Comparison of ENCODE assay signal across 19 cellular contexts in the genomic region with DNA sequence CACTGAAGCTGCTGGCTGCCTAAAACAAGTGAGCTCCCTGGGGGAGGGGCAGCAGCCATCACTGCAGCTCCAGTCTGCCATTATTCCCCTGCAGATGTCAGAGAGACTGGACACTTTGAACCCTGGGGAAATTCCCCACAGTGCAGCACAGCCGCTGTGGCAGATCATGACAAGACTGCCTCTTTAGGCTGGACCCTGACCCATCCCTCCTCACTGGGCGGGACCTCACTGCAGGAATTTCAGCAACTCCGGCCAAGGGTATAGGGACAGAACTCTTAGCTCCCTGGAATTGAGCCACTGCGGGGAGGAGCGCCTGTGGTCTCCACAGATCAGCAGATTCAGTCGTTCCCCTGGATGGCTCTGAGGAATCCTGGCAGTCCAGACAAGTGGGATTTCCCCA.
A peak's percentile ranks its signal among the peaks of the same experiment; 100 is the strongest.
DNase-seq lines count a peak whose midpoint lies in the region; ATAC-seq and TF ChIP-seq lines count a peak whose summit lies in the region.
"Had no signal": no experiment of that assay in that cellular context is flagged by ENCODE, and none has a peak within 500 bp of the region (broad histone marks: within the 10 kb centered on the region; RNA-seq: fewer than 3 reads in every experiment).

No MANE protein-coding gene starts in this region.

- WGBS in heart right ventricle, 2 donors, result 75 to 78% methylated on average over 6 of the region's 6 CpGs
- WGBS in endodermal cell (ENCODE audit: insufficient coverage in 1 of 2, insufficient read length in 1 of 2), 2 experiments, result 85 to 86% methylated on average over 5 to 6 of the region's 6 CpGs

- peaks cover 0 to 50% (median 0%) of the 10 kb centered on the region in 11 donors for H3K9me3 ChIP-seq in heart right ventricle
- H3K9me3 ChIP-seq in endodermal cell (ENCODE audit: control insufficient read depth, low read length), result no peaks in the 10 kb centered on the region
- H3K9me3 ChIP-seq: SJSA1 had no signal

- no peak for ATAC-seq in Right ventricle myocardium inferior
- ATAC-seq in heart right ventricle, result no peak
- no peak for ATAC-seq in HG03025 (IDR thresholded peaks at IDR 0.05; ENCODE audit: low FRiP score, unreplicated experiment)
- no peak for ATAC-seq in HG03354 (IDR thresholded peaks at IDR 0.05; ENCODE audit: poor library complexity, severe bottlenecking, unreplicated experiment)
- ATAC-seq: GM12878 had no signal

- H3K36me3 ChIP-seq in heart right ventricle (no peaks in the 10 kb centered on the region), endodermal cell (ENCODE audit: control insufficient read depth, insufficient read depth, low read length) (no peaks in the 10 kb centered on the region), kidney epithelial cell (ENCODE audit: control insufficient read depth, insufficient read depth, low read length) (no peaks in the 10 kb centered on the region)
- H3K36me3 ChIP-seq: SJSA1 had no signal

- H3K27me3 Mint-ChIP-seq in endodermal cell (ENCODE audit: insufficient read depth), result no peaks in the 10 kb centered on the region
- no peaks in the 10 kb centered on the region for H3K27me3 Mint-ChIP-seq in HFFc6 (ENCODE audit: insufficient read depth)

- H3K4me1 ChIP-seq in heart right ventricle, result no peaks in the 10 kb centered on the region
- H3K4me1 ChIP-seq in endodermal cell (ENCODE audit: control insufficient read depth, insufficient read depth, low read length), result no peaks in the 10 kb centered on the region
- H3K4me1 ChIP-seq: SJSA1 had no signal

- H3K27ac ChIP-seq in heart right ventricle, result no peak overlapping the region
- no peak overlapping the region for H3K27ac ChIP-seq in endodermal cell (ENCODE audit: low read depth, low read length)
- H3K27ac ChIP-seq: SJSA1 had no signal

- H3K9me3 Mint-ChIP-seq in endodermal cell (no peaks in the 10 kb centered on the region), HFFc6 (peaks cover 61% of the 10 kb centered on the region)

- H3K9ac ChIP-seq in endodermal cell (ENCODE audit: extremely low read depth, low read length, poor library complexity, severe bottlenecking), result no peak overlapping the region

- TF ChIP-seq CTCF in heart right ventricle (IDR thresholded peaks at IDR 0.05), result no peak
- no peak for TF ChIP-seq CTCF in endodermal cell (conservative IDR thresholded peaks at IDR 0.05)
- no peak for TF ChIP-seq CTCF in kidney epithelial cell (IDR thresholded peaks at IDR 0.05; ENCODE audit: insufficient read depth, low read length, poor library complexity, severe bottlenecking)
- TF ChIP-seq CTCF in HFFc6 (IDR thresholded peaks at IDR 0.05), result no peak

- peak; percentile 18 for DNase-seq in Right ventricle myocardium inferior (ENCODE audit: missing footprints)
- DNase-seq in heart right ventricle, result no peak
- DNase-seq in endodermal cell, result peak; percentile 55
- DNase-seq in kidney epithelial cell (ENCODE audit: low read depth), result peak; percentile 9
- DNase-seq in HFFc6, result no peak
- no peak for DNase-seq in COLO829 (ENCODE audit: low spot score)
- DNase-seq: 8988T, COR-L47, DMS153, GOT3, IMR-90, NCI-H1417, NCI-H187 treated with DMSO at 0.1 percent for 48 hours, NCI-H345, NCI-H524 treated with DMSO at 0.1 percent for 48 hours had no signal

- H3K27ac Mint-ChIP-seq in endodermal cell (no peak overlapping the region), HFFc6 (no peak overlapping the region)

- no peaks in the 10 kb centered on the region for H3K4me1 Mint-ChIP-seq in endodermal cell
- no peaks in the 10 kb centered on the region for H3K4me1 Mint-ChIP-seq in HFFc6 (ENCODE audit: low read depth)

- H3K27me3 ChIP-seq in heart right ventricle (no peaks in the 10 kb centered on the region), endodermal cell (ENCODE audit: control insufficient read depth, insufficient read depth, low read length, poor library complexity, severe bottlenecking) (no peaks in the 10 kb centered on the region), kidney epithelial cell (ENCODE audit: control insufficient read depth, insufficient read depth, low read length) (no peaks in the 10 kb centered on the region)
- H3K27me3 ChIP-seq: SJSA1 had no signal

- H3K4me3 Mint-ChIP-seq in endodermal cell (no peak overlapping the region), HFFc6 (no peak overlapping the region)

- H3K36me3 Mint-ChIP-seq in endodermal cell (ENCODE audit: low read depth), result no peaks in the 10 kb centered on the region
- no peaks in the 10 kb centered on the region for H3K36me3 Mint-ChIP-seq in HFFc6 (ENCODE audit: low read depth)

- H3K4me3 ChIP-seq in heart right ventricle (no peak overlapping the region), endodermal cell (ENCODE audit: low read length) (no peak overlapping the region), kidney epithelial cell (ENCODE audit: low read depth, low read length) (no peak overlapping the region)
- H3K4me3 ChIP-seq: GM12878, SJSA1 had no signal

- intact Hi-C loops in Right ventricle myocardium inferior (cut with DNase I) (no loop called here), heart right ventricle (cut with DNase I) (no loop called here)

Comparison
In these comparisons a context has a peak if more than half of its experiments do, and no peak if none do; other contexts are left out.
1. DNase-seq: peak in Right ventricle myocardium inferior (single experiment), endodermal cell (single experiment) and kidney epithelial cell (single experiment); none in heart right ventricle (0 of 2), HFFc6 (single experiment) and COLO829 (single experiment).